Comparison of ENCODE assay signal across 11 cellular contexts in genomic region chr5:149706158-149706557, GRCh38.
"Had no signal": no experiment of that assay in that cellular context is flagged by ENCODE, and none has a peak within 500 bp of the region (broad histone marks: within the 10 kb centered on the region; RNA-seq: fewer than 3 reads in every experiment).

No MANE protein-coding gene starts in this region.

- H3K4me3 ChIP-seq: GM23248, GM23338, HAP-1 had no signal

- ATAC-seq: GM23338, HCT116 had no signal

- DNase-seq: GM23248, GOT3, H7, H9, HCEC 1CT, HFFc6 had no signal

- H3K4me3 Mint-ChIP-seq: GM23338, H9, HFFc6 had no signal

- H3K27ac ChIP-seq: GM23248 had no signal

- H3K4me1 ChIP-seq: HAP-1 had no signal

- H2AFZ ChIP-seq: GM23248 had no signal

- H3K9ac ChIP-seq: GM23248 had no signal

- FAIRE-seq: H1, H54 had no signal

- H3K36me3 ChIP-seq: HAP-1 had no signal

- H3K4me2 ChIP-seq: GM23338 had no signal

- H3K27ac Mint-ChIP-seq: GM23338, H9, HFFc6 had no signal

- H3K4me1 Mint-ChIP-seq: GM23338 had no signal

- H3K9me3 Mint-ChIP-seq: GM23338, H9, HFFc6 had no signal
